Comparison of ENCODE assay signal across 9 cellular contexts in genomic region chr20:31691646-31692275, GRCh38. TPM values are rescaled to one million over a fixed set of nuclear protein-coding genes. Genes with fewer than 3 reads are reported as not detected.
DNase-seq lines count a peak whose midpoint lies in the region; ATAC-seq and TF ChIP-seq lines count a peak whose summit lies in the region.
"Had no signal": no experiment of that assay in that cellular context is flagged by ENCODE, and none has a peak within 500 bp of the region (broad histone marks: within the 10 kb centered on the region; RNA-seq: fewer than 3 reads in every experiment).

No MANE protein-coding gene starts in this region.

- no peak overlapping the region for H3K4me2 ChIP-seq in neuronal stem cell (ENCODE audit: insufficient read depth, low read length, poor library complexity, severe bottlenecking)

- H2AFZ ChIP-seq in neuronal stem cell (ENCODE audit: low read length) = no peak overlapping the region

- ATAC-seq in HG02852 (IDR thresholded peaks at IDR 0.05; ENCODE audit: unreplicated experiment) = peak; percentile 51
- ATAC-seq in activated CD8-positive, alpha-beta T cell treated with anti-CD3 and anti-CD28 coated beads for 36 hours = peak; percentile 48

- H3K36me3 ChIP-seq in neuronal stem cell (replicated peaks in 1 of 2; ENCODE audit: control insufficient read depth in 2 of 2, insufficient read depth in 2 of 2, low read length in 2 of 2) = peaks cover 2 to 73% of the 10 kb centered on the region in 2 donors

- H2BK12ac ChIP-seq in neuronal stem cell (ENCODE audit: low read length) = no peak overlapping the region

- H3K36me3 Mint-ChIP-seq in activated CD8-positive, alpha-beta T cell treated with anti-CD3 and anti-CD28 coated beads for 36 hours (ENCODE audit: low read depth) = peaks cover 71% of the 10 kb centered on the region

- no peak overlapping the region for H2BK15ac ChIP-seq in neuronal stem cell (ENCODE audit: low read length)

- H3K4me1 Mint-ChIP-seq in activated CD8-positive, alpha-beta T cell treated with anti-CD3 and anti-CD28 coated beads for 36 hours (ENCODE audit: low read depth) = peaks cover 66% of the 10 kb centered on the region

- no CpG with 5 or more reads among the region's 1 CpG for WGBS in neuronal stem cell (ENCODE audit: extremely low coverage in 2 of 2, insufficient read length in 2 of 2, insufficient replicate concordance in 1 of 2), 2 donors

- no peak for TF ChIP-seq CTCF in GM13977 (IDR thresholded peaks at IDR 0.05; ENCODE audit: extremely low read depth, insufficient read depth, missing control alignments)
- TF ChIP-seq CTCF in activated CD8-positive, alpha-beta T cell treated with anti-CD3 and anti-CD28 coated beads for 36 hours (IDR thresholded peaks at IDR 0.05) = no peak

- POLR2A ChIA-PET in activated CD8-positive, alpha-beta T cell treated with anti-CD3 and anti-CD28 coated beads for 36 hours (lab: Charles Lee) = interaction anchor here (0.8 to 1.6 kb wide), 5 partner anchors 8 to 32 kb away, joined by 3 to 4 read pairs (median 3); no protein-coding TSS in a partner anchor

- peaks cover 4% of the 10 kb centered on the region for H3K79me1 ChIP-seq in neuronal stem cell (ENCODE audit: low read depth, low read length)

- H2BK5ac ChIP-seq in neuronal stem cell (ENCODE audit: low read length) = no peak overlapping the region

- no peak overlapping the region for H4K8ac ChIP-seq in neuronal stem cell (ENCODE audit: low read depth, low read length)

- H3K4me3 ChIP-seq in neuronal stem cell (ENCODE audit: low read length in 2 of 2) = peak overlapping the region in 1 of 2 donors; percentile 28

- peak overlapping the region; percentile 53 for H3K27ac ChIP-seq in neuronal stem cell (replicated peaks; ENCODE audit: low read length)

- no peak overlapping the region for H2BK120ac ChIP-seq in neuronal stem cell (ENCODE audit: low read depth, low read length)

- peak overlapping the region; percentile 75 for H3K27ac Mint-ChIP-seq in activated CD8-positive, alpha-beta T cell treated with anti-CD3 and anti-CD28 coated beads for 36 hours

- no peak overlapping the region for H3K18ac ChIP-seq in neuronal stem cell (ENCODE audit: low read length)

- H4K91ac ChIP-seq in neuronal stem cell (ENCODE audit: low read depth, low read length, poor library complexity) = peak overlapping the region; percentile 19

- H3K9me3 ChIP-seq in neuronal stem cell (replicated peaks in 1 of 2; ENCODE audit: control insufficient read depth in 2 of 2, insufficient read depth in 1 of 2, low read depth in 1 of 2, low read length in 2 of 2) = peaks cover 0 to 3% of the 10 kb centered on the region in 2 donors

- H2AK5ac ChIP-seq in neuronal stem cell (ENCODE audit: low read depth, low read length) = no peak overlapping the region

- peak overlapping the region; percentile 1 for H3K4me3 Mint-ChIP-seq in activated CD8-positive, alpha-beta T cell treated with anti-CD3 and anti-CD28 coated beads for 36 hours

- CTCF ChIA-PET in activated CD8-positive, alpha-beta T cell treated with anti-CD3 and anti-CD28 coated beads for 36 hours (lab: Charles Lee) = interaction anchor here (0.8 to 1.6 kb wide), 7 partner anchors 12 to 79 kb away, joined by 3 to 12 read pairs (median 3); partner anchors contain the start of gene BCL2L1

- no peak overlapping the region for H3K14ac ChIP-seq in neuronal stem cell (ENCODE audit: low read length)

- no peaks in the 10 kb centered on the region for H3K27me3 Mint-ChIP-seq in activated CD8-positive, alpha-beta T cell treated with anti-CD3 and anti-CD28 coated beads for 36 hours

- peak; percentile 53 for DNase-seq in GM13977 (ENCODE audit: low spot score)
- DNase-seq in activated CD8-positive, alpha-beta T cell treated with anti-CD3 and anti-CD28 coated beads for 36 hours = no peak
- no peak for DNase-seq in neuronal stem cell (ENCODE audit: low spot score)
- no peak for DNase-seq in HPDE6-E6E7 (ENCODE audit: extremely low spot score)
- DNase-seq in midbrain (lab: John Stamatoyannopoulos, UW) = no peak
- DNase-seq in HT-29 (ENCODE audit: low spot score) = no peak
- DNase-seq in NCI-H1092 treated with DMSO at 0.1 percent for 48 hours (lab: John Stamatoyannopoulos, UW) = no peak

- intact Hi-C loops in activated CD8-positive, alpha-beta T cell treated with anti-CD3 and anti-CD28 coated beads for 36 hours (cut with micrococcal nuclease) = no loop called here

- no peaks in the 10 kb centered on the region for H3K27me3 ChIP-seq in neuronal stem cell (ENCODE audit: control insufficient read depth in 3 of 3, insufficient read depth in 3 of 3, low read depth in 1 of 3, low read length in 3 of 3)

- H3K23ac ChIP-seq in neuronal stem cell (ENCODE audit: low read depth, low read length, poor library complexity) = no peak overlapping the region

- H3K9ac ChIP-seq in neuronal stem cell (ENCODE audit: low read depth, low read length, poor library complexity) = no peak overlapping the region

- in situ Hi-C loops in GM13977 (cut with MboI; ENCODE audit: low pct_unique_long_range_greater_than_20kb, low sequenced_read_pairs, unreplicated experiment) = no loop called here

- H3K9me3 Mint-ChIP-seq in activated CD8-positive, alpha-beta T cell treated with anti-CD3 and anti-CD28 coated beads for 36 hours = no peaks in the 10 kb centered on the region

- H3K4ac ChIP-seq in neuronal stem cell (ENCODE audit: low read length) = no peak overlapping the region

- H3K4me1 ChIP-seq in neuronal stem cell (ENCODE audit: control insufficient read depth in 2 of 2, insufficient read depth in 1 of 2, low read depth in 1 of 2, low read length in 2 of 2) = peaks cover 0 to 11% of the 10 kb centered on the region in 2 donors

RNA-seq across cellular contexts. Expression of gene BCL2L1, which starts 30.9 kb away (rescaled TPM):
- total RNA-seq in activated CD8-positive, alpha-beta T cell treated with anti-CD3 and anti-CD28 coated beads for 36 hours = 100 to 1,000 TPM; 182 TPM
- polyA plus RNA-seq in neuronal stem cell (2013, experiment 1 of 2) = 37.9 TPM
- 38.2 TPM for polyA plus RNA-seq in neuronal stem cell (2013, experiment 2 of 2)
- total RNA-seq in HT-29 (2014; rRNA removed; shearing (Covaris generic)) = 324 and 325 TPM in 2 replicates

RNA-seq across cellular contexts. Expression of gene TPX2, which starts 47.3 kb away (rescaled TPM):
- total RNA-seq in activated CD8-positive, alpha-beta T cell treated with anti-CD3 and anti-CD28 coated beads for 36 hours = 100 to 1,000 TPM; 112 to 113 TPM
- 174 TPM for polyA plus RNA-seq in neuronal stem cell (2013, experiment 1 of 2)
- 172 TPM for polyA plus RNA-seq in neuronal stem cell (2013, experiment 2 of 2)
- total RNA-seq in HT-29 (2014; rRNA removed; shearing (Covaris generic)) = 94.4 and 101 TPM in 2 replicates

RNA-seq across cellular contexts. Expression of gene COX4I2, which starts 54.0 kb away (rescaled TPM):
- not detected for total RNA-seq in activated CD8-positive, alpha-beta T cell treated with anti-CD3 and anti-CD28 coated beads for 36 hours
- polyA plus RNA-seq in neuronal stem cell (2013, experiment 1 of 2) = 0.10 TPM
- polyA plus RNA-seq in neuronal stem cell (2013, experiment 2 of 2) = not detected
- not detected in 2 replicates for total RNA-seq in HT-29 (2014; rRNA removed; shearing (Covaris generic))
- total RNA-seq: HT1080 had no signal
